Comparison of ENCODE assay signal across 1 cellular context in genomic region chr10:124943301-124944092, GRCh38.
TF ChIP-seq lines count a peak whose summit lies in the region.

No MANE protein-coding gene starts in this region.

TF ChIP-seq in H1, 55 proteins besides CTCF, POLR2A, EP300 and RAD21:
- TF ChIP-seq JUN (IDR thresholded peaks at IDR 0.05; ENCODE audit: low read depth, low read length) (no peak), RNF2 (IDR thresholded peaks at IDR 0.05; ENCODE audit: borderline replicate concordance, low read depth, low read length, missing control alignments, poor library complexity, severe bottlenecking) (no peak), RXRA (IDR thresholded peaks at IDR 0.05; ENCODE audit: insufficient read depth, low read depth, low read length) (no peak), EGR1 (IDR thresholded peaks at IDR 0.05; ENCODE audit: borderline replicate concordance, low read depth, low read length) (no peak), E2F6 (IDR thresholded peaks at IDR 0.05) (no peak), SIN3A (conservative IDR thresholded peaks at IDR 0.05 in 1 of 2, IDR thresholded peaks at IDR 0.05 in 1 of 2; ENCODE audit: low read depth in 1 of 2, low read length in 2 of 2) (no peak), GABPA (IDR thresholded peaks at IDR 0.05; ENCODE audit: borderline replicate concordance, insufficient read depth, low read length) (no peak)
